ENCODE assay signal across 16 cellular contexts in genomic region chr7:16636533-16637173, GRCh38. TPM values are rescaled to one million over a fixed set of nuclear protein-coding genes. Genes with fewer than 3 reads are reported as not detected.
DNase-seq lines count a peak whose midpoint lies in the region; ATAC-seq, FAIRE-seq and TF ChIP-seq lines count a peak whose summit lies in the region.
"Had no signal": no experiment of that assay in that cellular context is flagged by ENCODE, and none has a peak within 500 bp of the region (broad histone marks: within the 10 kb centered on the region; RNA-seq: fewer than 3 reads in every experiment).

No MANE protein-coding gene starts in this region.

- 82% methylated on average over 1 of the region's 1 CpG for WGBS in right cardiac atrium
- WGBS in transverse colon (ENCODE audit: low coverage in 1 of 2), 2 donors: 69 to 70% methylated on average over 1 of the region's 1 CpG

- peak; percentile 72 for FAIRE-seq in islet of Langerhans (lab: Jason Lieb, UNC)
- FAIRE-seq: A204.1 had no signal

- H3K27ac ChIP-seq in right cardiac atrium (ENCODE audit: low read length) (no peak overlapping the region), transverse colon (peak overlapping the region; percentile 38 to 50 (median 46))
- H3K27ac ChIP-seq: SJSA1, spleen had no signal

- in situ Hi-C loops in astrocyte of the cerebellum (cut with HindIII; ENCODE audit: low sequenced_read_pairs): no loop called here
- in situ Hi-C loops in transverse colon (cut with MboI; ENCODE audit: low pct_ligation_motif_present in 1 of 4, low pct_unique_long_range_greater_than_20kb in 1 of 4, low sequenced_read_pairs in 3 of 4): no loop called here

- no peak for TF ChIP-seq POLR2A in transverse colon (IDR thresholded peaks at IDR 0.05)

- no peak for TF ChIP-seq EP300 in transverse colon (IDR thresholded peaks at IDR 0.05; ENCODE audit: low read depth)

- H3K4me3 ChIP-seq in right cardiac atrium (ENCODE audit: low read length) (no peak overlapping the region), astrocyte of the cerebellum (ENCODE audit: low read depth, low read length) (no peak overlapping the region), transverse colon (no peak overlapping the region)
- H3K4me3 ChIP-seq: SJSA1, spleen had no signal

- no peak for TF ChIP-seq CTCF in astrocyte of the cerebellum (IDR thresholded peaks at IDR 0.05; ENCODE audit: low read depth, low read length, missing control alignments)
- no peak for TF ChIP-seq CTCF in transverse colon (IDR thresholded peaks at IDR 0.05)

- ATAC-seq in Right ventricle myocardium superior (ENCODE audit: poor library complexity) (peak; percentile 11), right cardiac atrium (no peak)
- ATAC-seq: activated CD8-positive, alpha-beta T cell treated with anti-CD3 and anti-CD28 coated beads for 36 hours; activated T-helper 17 cell treated with anti-CD3 and anti-CD28 coated beads, Interleukin-2, amount 50 U/mL, for 72 hours had no signal

- H3K36me3 ChIP-seq in transverse colon: no peaks in the 10 kb centered on the region

- no peaks in the 10 kb centered on the region for H3K27me3 ChIP-seq in right cardiac atrium (ENCODE audit: control insufficient read depth, insufficient read depth)
- H3K27me3 ChIP-seq in transverse colon: no peaks in the 10 kb centered on the region
- H3K27me3 ChIP-seq: SJSA1, spleen had no signal

- intact Hi-C loops in Right ventricle myocardium superior (cut with DNase I) (no loop called here), right cardiac atrium (cut with DNase I) (no loop called here), transverse colon (cut with DNase I; ENCODE audit: low total_unique reads) (no loop called here)

- no peaks in the 10 kb centered on the region for H3K9me3 ChIP-seq in right cardiac atrium (ENCODE audit: control insufficient read depth, low read length)
- H3K9me3 ChIP-seq in transverse colon: no peaks in the 10 kb centered on the region
- H3K9me3 ChIP-seq: SJSA1, spleen had no signal

- DNase-seq in Right ventricle myocardium superior (no peak), right cardiac atrium (no peak), astrocyte of the cerebellum (ENCODE audit: low read depth) (peak; percentile 50), transverse colon (no peak), AML-193 (lab: John Stamatoyannopoulos, UW) (no peak), amniotic stem cell (lab: John Stamatoyannopoulos, UW) (no peak), KG1 (lab: John Stamatoyannopoulos, UW) (no peak)
- DNase-seq: activated CD8-positive, alpha-beta T cell treated with anti-CD3 and anti-CD28 coated beads for 36 hours; foreskin melanocyte; NCI-H1436; NCI-H345; spleen had no signal

- H3K4me1 ChIP-seq in right cardiac atrium (ENCODE audit: control insufficient read depth, insufficient read depth, low read length) (peaks cover 9% of the 10 kb centered on the region), transverse colon (peaks cover 12 to 46% (median 31%) of the 10 kb centered on the region in 4 donors)
- H3K4me1 ChIP-seq: SJSA1 had no signal

RNA-seq across cellular contexts. Expression of gene ANKMY2, which starts 8.9 kb away (rescaled TPM):
- 21.5 TPM for total RNA-seq in Right ventricle myocardium superior
- total RNA-seq in right cardiac atrium: 10 to 100 TPM; 28.4 to 41.3 (median 34.4) TPM
- 23.7 TPM for polyA plus RNA-seq in right cardiac atrium
- 10 to 100 TPM in 2 of 4 donors, 1 to 10 TPM in 1, under 1 TPM in 1; 0.75 to 22.5 (median 12.0) TPM for total RNA-seq in transverse colon

RNA-seq across cellular contexts. Expression of gene BZW2, which starts 9.3 kb away (rescaled TPM):
- total RNA-seq in Right ventricle myocardium superior: 359 TPM
- 100 to 1,000 TPM; 124 to 214 (median 175) TPM for total RNA-seq in right cardiac atrium
- polyA plus RNA-seq in right cardiac atrium: 180 TPM
- total RNA-seq in transverse colon: 100 to 1,000 TPM in 1 of 4 donors, 10 to 100 TPM in 3; 16.1 to 135 (median 70.9) TPM
